ENCODE assay signal across 10 cellular contexts in genomic region chr7:36388423-36388822, GRCh38. TPM values are rescaled to one million over a fixed set of nuclear protein-coding genes. Genes with fewer than 3 reads are reported as not detected.
A peak's percentile ranks its signal among the peaks of the same experiment; 100 is the strongest.
DNase-seq lines count a peak whose midpoint lies in the region; ATAC-seq and TF ChIP-seq lines count a peak whose summit lies in the region.
"Had no signal": no experiment of that assay in that cellular context is flagged by ENCODE, and none has a peak within 500 bp of the region (broad histone marks: within the 10 kb centered on the region; RNA-seq: fewer than 3 reads in every experiment).

No MANE protein-coding gene starts in this region.

- 31 to 40% methylated on average over 4 of the region's 4 CpGs for WGBS in body of pancreas, 2 donors

- H3K36me3 ChIP-seq in body of pancreas (replicated peaks in 1 of 2; ENCODE audit: insufficient read depth in 1 of 2, low read depth in 2 of 2): no peaks in the 10 kb centered on the region
- H3K36me3 ChIP-seq in tibial artery: no peaks in the 10 kb centered on the region

- peaks cover 31% of the 10 kb centered on the region for H3K4me1 Mint-ChIP-seq in activated naive CD4-positive, alpha-beta T cell treated with anti-CD3 and anti-CD28 coated beads, Interleukin-2, amount 10 ng/mL, durations not matched to agents 7 days and 5 days
- peaks cover 11 to 16% (median 14%) of the 10 kb centered on the region in 3 donors for H3K4me1 Mint-ChIP-seq in naive B cell

- TF ChIP-seq CTCF in body of pancreas (IDR thresholded peaks at IDR 0.05): no peak
- TF ChIP-seq CTCF in tibial artery (IDR thresholded peaks at IDR 0.05): no peak

- H3K4me1 ChIP-seq in body of pancreas (peaks cover 23% of the 10 kb centered on the region), tibial artery (peaks cover 0 to 46% (median 20%) of the 10 kb centered on the region in 4 donors)

- H3K4me3 ChIP-seq in body of pancreas (no peak overlapping the region), tibial artery (no peak overlapping the region)

- peaks cover 16% of the 10 kb centered on the region for H3K36me3 Mint-ChIP-seq in activated naive CD4-positive, alpha-beta T cell treated with anti-CD3 and anti-CD28 coated beads, Interleukin-2, amount 10 ng/mL, durations not matched to agents 7 days and 5 days
- H3K36me3 Mint-ChIP-seq in naive B cell: no peaks in the 10 kb centered on the region

- DNase-seq in activated naive CD4-positive, alpha-beta T cell treated with anti-CD3 and anti-CD28 coated beads, Interleukin-2, amount 10 ng/mL, durations not matched to agents 7 days and 5 days: no peak
- no peak for DNase-seq in activated naive CD4-positive, alpha-beta T cell treated with anti-CD3 and anti-CD28 coated beads, Interleukin-2, amount 50 U/mL, for 16 hours
- DNase-seq in body of pancreas (no peak), naive B cell (no peak), tibial artery (no peak), DMS79 (lab: John Stamatoyannopoulos, UW) (no peak)
- DNase-seq: NCI-H1092 treated with DMSO at 0.1 percent for 48 hours, SHP77 had no signal

- H3K9me3 ChIP-seq in body of pancreas (no peaks in the 10 kb centered on the region), tibial artery (no peaks in the 10 kb centered on the region)

- H3K27ac Mint-ChIP-seq in activated naive CD4-positive, alpha-beta T cell treated with anti-CD3 and anti-CD28 coated beads, Interleukin-2, amount 10 ng/mL, durations not matched to agents 7 days and 5 days: peak overlapping the region; percentile 19
- H3K27ac Mint-ChIP-seq in naive B cell: peak overlapping the region in 3 of 6 donors; percentile 66 to 90 (median 68)

- TF ChIP-seq POLR2A in body of pancreas (IDR thresholded peaks at IDR 0.05): no peak

- H3K27me3 ChIP-seq in body of pancreas (no peaks in the 10 kb centered on the region), tibial artery (no peaks in the 10 kb centered on the region)

- intact Hi-C loops in body of pancreas (cut with DNase I) (no loop called here), tibial artery (cut with DNase I; ENCODE audit: low total_unique reads) (loop anchor here (2.0 to 5.0 kb wide), 2 partner anchors 22 to 1531 kb away; a partner anchor contains a TSS)

- CTCF ChIA-PET in activated naive CD4-positive, alpha-beta T cell treated with anti-CD3 and anti-CD28 coated beads, Interleukin-2, amount 10 ng/mL, durations not matched to agents 7 days and 5 days (lab: Charles Lee): interaction anchor here (2.4 kb wide), 1 partner anchor 21 kb away, joined by 11 read pairs; a partner anchor contains a TSS

- H3K27me3 Mint-ChIP-seq in activated naive CD4-positive, alpha-beta T cell treated with anti-CD3 and anti-CD28 coated beads, Interleukin-2, amount 10 ng/mL, durations not matched to agents 7 days and 5 days: peaks cover 20% of the 10 kb centered on the region
- H3K27me3 Mint-ChIP-seq in naive B cell: peaks cover 0 to 4% (median 0%) of the 10 kb centered on the region in 3 donors

- H3K9me3 Mint-ChIP-seq in activated naive CD4-positive, alpha-beta T cell treated with anti-CD3 and anti-CD28 coated beads, Interleukin-2, amount 10 ng/mL, durations not matched to agents 7 days and 5 days: no peaks in the 10 kb centered on the region
- no peaks in the 10 kb centered on the region for H3K9me3 Mint-ChIP-seq in naive B cell

- no peak for ATAC-seq in body of pancreas
- no peak for ATAC-seq in naive B cell (ENCODE audit: low read depth in 2 of 2)
- ATAC-seq in GM19455 (IDR thresholded peaks at IDR 0.05; ENCODE audit: unreplicated experiment): no peak
- no peak for ATAC-seq in HG03139 (IDR thresholded peaks at IDR 0.05; ENCODE audit: unreplicated experiment)

- H3K27ac ChIP-seq in body of pancreas (peak overlapping the region in 3 of 4 donors; percentile 75 to 89 (median 80)), tibial artery (peak overlapping the region; percentile 72 to 76)

- H3K4me3 Mint-ChIP-seq in activated naive CD4-positive, alpha-beta T cell treated with anti-CD3 and anti-CD28 coated beads, Interleukin-2, amount 10 ng/mL, durations not matched to agents 7 days and 5 days: peak overlapping the region; percentile 51
- peak overlapping the region in 7 of 8 donors; percentile 71 to 84 (median 78) for H3K4me3 Mint-ChIP-seq in naive B cell

RNA-seq across cellular contexts. Expression of gene ANLN, which starts 1.2 kb away (rescaled TPM):
- total RNA-seq in body of pancreas: 1 to 10 TPM in 1 of 2 donors, under 1 TPM in 1; 0.78 to 1.6 TPM
- not detected for polyA plus RNA-seq in naive B cell (ENCODE audit: low read depth in 6 of 6)
